ENCODE assay signal across 27 cellular contexts in genomic region chr11:112114460-112114859, GRCh38.
"Had no signal": no experiment of that assay in that cellular context is flagged by ENCODE, and none has a peak within 500 bp of the region (broad histone marks: within the 10 kb centered on the region; RNA-seq: fewer than 3 reads in every experiment).

No MANE protein-coding gene starts in this region.

- DNase-seq: stimulated activated CD4-positive, alpha-beta T cell treated with anti-CD3 and anti-CD28 coated beads, Interleukin-2, amount 100 ng/mL, for 48 hours; stimulated activated CD4-positive, alpha-beta T cell treated with anti-CD3 and anti-CD28 coated beads, Interleukin-4, amount 100 ng/mL, for 1 hour; stimulated activated CD4-positive, alpha-beta T cell treated with anti-CD3 and anti-CD28 coated beads, Interleukin-4, amount 100 ng/mL, for 24 hours; stimulated activated CD4-positive, alpha-beta T cell treated with anti-CD3 and anti-CD28 coated beads, Interleukin-4, amount 100 ng/mL, for 4 hours; stimulated activated CD8-positive, alpha-beta memory T cell treated with anti-CD3 and anti-CD28 coated beads, Interleukin-4, amount 100 ng/mL, for 48 hours; stimulated activated naive B cell treated with anti-CD40 and anti-IgM and Interleukin-4, amounts not matched to agents 10 μg/mL and 1 μg/mL and 100 μg/mL, for 72 hours; stimulated activated naive CD4-positive, alpha-beta T cell; stimulated activated naive CD4-positive, alpha-beta T cell treated with Interleukin-2 at 50 U/mL for 16 hours; stimulated activated naive CD8-positive, alpha-beta T cell treated with anti-CD3 and anti-CD28 coated beads, Interleukin-15, amount 100 ng/mL, for 72 hours; stimulated activated naive CD8-positive, alpha-beta T cell treated with anti-CD3 and anti-CD28 coated beads, Interleukin-15, Interleukin-2, amounts not matched to agents 100 U/mL and 50 U/mL, for 24 hours; stomach; substantia nigra; testis; thyroid gland; tibial artery; transverse colon; upper lobe of left lung; upper lobe of right lung; uterus had no signal

- H3K36me3 Mint-ChIP-seq: stimulated activated effector memory CD8-positive, alpha-beta T cell treated with anti-CD3 and anti-CD28 coated beads, Interleukin-12 subunit alpha, Interleukin-12 subunit beta, amount 100 ng/mL, for 72 hours had no signal

- H3K9me3 ChIP-seq: stomach, suprapubic skin, testis, thoracic aorta, thyroid gland, tibial artery, tibial nerve, transverse colon, upper lobe of left lung, upper lobe of right lung, uterus, vagina had no signal

- H3K4me3 Mint-ChIP-seq: stimulated activated effector memory CD8-positive, alpha-beta T cell treated with anti-CD3 and anti-CD28 coated beads, Interleukin-12 subunit alpha, Interleukin-12 subunit beta, amount 100 ng/mL, for 72 hours; stimulated activated naive B cell treated with anti-CD40 and anti-IgM and Interleukin-4, amounts not matched to agents 10 μg/mL and 1 μg/mL and 100 μg/mL, for 72 hours; stimulated activated naive CD8-positive, alpha-beta T cell treated with anti-CD3 and anti-CD28 coated beads, Interleukin-15, amount 100 ng/mL, for 72 hours; stimulated activated naive CD8-positive, alpha-beta T cell treated with anti-CD3 and anti-CD28 coated beads, Interleukin-15, Interleukin-2, amounts not matched to agents 100 ng/mL and 50 ng/mL, for 24 hours; type B pancreatic cell had no signal

- H3K9me3 Mint-ChIP-seq: stimulated activated effector memory CD8-positive, alpha-beta T cell treated with anti-CD3 and anti-CD28 coated beads, Interleukin-12 subunit alpha, Interleukin-12 subunit beta, amount 100 ng/mL, for 72 hours; stimulated activated naive B cell treated with anti-CD40 and anti-IgM and Interleukin-4, amounts not matched to agents 10 μg/mL and 1 μg/mL and 100 μg/mL, for 72 hours; stimulated activated naive CD8-positive, alpha-beta T cell treated with anti-CD3 and anti-CD28 coated beads, Interleukin-15, amount 100 ng/mL, for 72 hours; stimulated activated naive CD8-positive, alpha-beta T cell treated with anti-CD3 and anti-CD28 coated beads, Interleukin-15, Interleukin-2, amounts not matched to agents 100 ng/mL and 50 ng/mL, for 24 hours; type B pancreatic cell had no signal

- H3K27me3 Mint-ChIP-seq: stimulated activated naive B cell treated with anti-CD40 and anti-IgM and Interleukin-4, amounts not matched to agents 10 μg/mL and 1 μg/mL and 100 μg/mL, for 72 hours; stimulated activated naive CD8-positive, alpha-beta T cell treated with anti-CD3 and anti-CD28 coated beads, Interleukin-15, amount 100 ng/mL, for 72 hours; stimulated activated naive CD8-positive, alpha-beta T cell treated with anti-CD3 and anti-CD28 coated beads, Interleukin-15, Interleukin-2, amounts not matched to agents 100 ng/mL and 50 ng/mL, for 24 hours; type B pancreatic cell had no signal

- H3K4me1 ChIP-seq: testis, thyroid gland, tibial artery, uterus had no signal

- H3K27me3 ChIP-seq: stomach, suprapubic skin, testis, thyroid gland, tibial artery, tibial nerve, transverse colon, upper lobe of left lung, upper lobe of right lung, uterus, vagina had no signal

- H3K27ac ChIP-seq: stomach, suprapubic skin, testis, thoracic aorta, thyroid gland, tibial artery, tibial nerve, transverse colon, upper lobe of left lung, upper lobe of right lung, uterus, vagina had no signal

- H3K4me3 ChIP-seq: stomach, suprapubic skin, testis, thoracic aorta, thyroid gland, tibial artery, tibial nerve, transverse colon, upper lobe of left lung, upper lobe of right lung, uterus, vagina had no signal

- ATAC-seq: stimulated activated effector memory CD8-positive, alpha-beta T cell treated with anti-CD3 and anti-CD28 coated beads, Interleukin-12 subunit alpha, Interleukin-12 subunit beta, amount 100 ng/mL, for 72 hours; stimulated activated naive B cell treated with anti-CD40 and anti-IgM and Interleukin-4, amounts not matched to agents 10 μg/mL and 1 μg/mL and 100 μg/mL, for 72 hours; stimulated activated naive CD8-positive, alpha-beta T cell treated with anti-CD3 and anti-CD28 coated beads, Interleukin-15, amount 100 ng/mL, for 72 hours; stimulated activated naive CD8-positive, alpha-beta T cell treated with anti-CD3 and anti-CD28 coated beads, Interleukin-15, Interleukin-2, amounts not matched to agents 100 U/mL and 50 U/mL, for 24 hours; upper lobe of right lung had no signal

- FAIRE-seq: urothelium cell line had no signal

- H3K27ac Mint-ChIP-seq: stimulated activated effector memory CD8-positive, alpha-beta T cell treated with anti-CD3 and anti-CD28 coated beads, Interleukin-12 subunit alpha, Interleukin-12 subunit beta, amount 100 ng/mL, for 72 hours; stimulated activated naive B cell treated with anti-CD40 and anti-IgM and Interleukin-4, amounts not matched to agents 10 μg/mL and 1 μg/mL and 100 μg/mL, for 72 hours; stimulated activated naive CD8-positive, alpha-beta T cell treated with anti-CD3 and anti-CD28 coated beads, Interleukin-15, amount 100 ng/mL, for 72 hours; stimulated activated naive CD8-positive, alpha-beta T cell treated with anti-CD3 and anti-CD28 coated beads, Interleukin-15, Interleukin-2, amounts not matched to agents 100 ng/mL and 50 ng/mL, for 24 hours; type B pancreatic cell had no signal

- H3K36me3 ChIP-seq: suprapubic skin, thoracic aorta, thyroid gland, tibial nerve, upper lobe of left lung, upper lobe of right lung, uterus, vagina had no signal

- H3K4me1 Mint-ChIP-seq: stimulated activated effector memory CD8-positive, alpha-beta T cell treated with anti-CD3 and anti-CD28 coated beads, Interleukin-12 subunit alpha, Interleukin-12 subunit beta, amount 100 ng/mL, for 72 hours; stimulated activated naive B cell treated with anti-CD40 and anti-IgM and Interleukin-4, amounts not matched to agents 10 μg/mL and 1 μg/mL and 100 μg/mL, for 72 hours had no signal
